25 cellular contexts compared by ENCODE assay signal in genomic region chr4:138975225-138975624, GRCh38. TPM values are rescaled to one million over a fixed set of nuclear protein-coding genes. Genes with fewer than 3 reads are reported as not detected.
A peak's percentile ranks its signal among the peaks of the same experiment; 100 is the strongest.
DNase-seq lines count a peak whose midpoint lies in the region; ATAC-seq and TF ChIP-seq lines count a peak whose summit lies in the region.
"Had no signal": no experiment of that assay in that cellular context is flagged by ENCODE, and none has a peak within 500 bp of the region (broad histone marks: within the 10 kb centered on the region; RNA-seq: fewer than 3 reads in every experiment).

No MANE protein-coding gene starts in this region.

- H3K4me1 ChIP-seq in NT2/D1 (ENCODE audit: insufficient read depth, insufficient read length) (peaks cover 2% of the 10 kb centered on the region), foreskin keratinocyte (peaks cover 8% of the 10 kb centered on the region)
- H3K4me1 ChIP-seq: ascending aorta, gastroesophageal sphincter, SJSA1, suprapubic skin had no signal

- H3K27ac Mint-ChIP-seq in type B pancreatic cell: no peak overlapping the region
- H3K27ac Mint-ChIP-seq in activated CD4-positive, alpha-beta T cell treated with anti-CD3 and anti-CD28 coated beads for 36 hours: no peak overlapping the region
- H3K27ac Mint-ChIP-seq: activated naive CD8-positive, alpha-beta T cell treated with anti-CD3 and anti-CD28 coated beads for 36 hours; CD4-positive, alpha-beta memory T cell; naive thymus-derived CD4-positive, alpha-beta T cell had no signal

- H3K27me3 ChIP-seq in NT2/D1 (ENCODE audit: insufficient read depth, insufficient read length) (peaks cover 8% of the 10 kb centered on the region), foreskin keratinocyte (no peaks in the 10 kb centered on the region)
- H3K27me3 ChIP-seq: ascending aorta, gastroesophageal sphincter, hepatocyte, SJSA1, suprapubic skin had no signal

- intact Hi-C loops in activated CD4-positive, alpha-beta T cell treated with anti-CD3 and anti-CD28 coated beads for 36 hours (cut with DNase I, micrococcal nuclease): no loop called here

- H3K9ac ChIP-seq in NT2/D1 (ENCODE audit: insufficient read length, low read depth): no peak overlapping the region

- no peak overlapping the region for H3K4me3 ChIP-seq in NT2/D1 (ENCODE audit: insufficient read length, low read depth)
- H3K4me3 ChIP-seq: ascending aorta, gastroesophageal sphincter, hepatocyte, SJSA1, suprapubic skin had no signal

- H3K27me3 Mint-ChIP-seq in type B pancreatic cell: no peaks in the 10 kb centered on the region
- no peaks in the 10 kb centered on the region for H3K27me3 Mint-ChIP-seq in activated CD4-positive, alpha-beta T cell treated with anti-CD3 and anti-CD28 coated beads for 36 hours
- H3K27me3 Mint-ChIP-seq: activated naive CD8-positive, alpha-beta T cell treated with anti-CD3 and anti-CD28 coated beads for 36 hours had no signal

- H3K4me1 Mint-ChIP-seq in type B pancreatic cell (ENCODE audit: unreplicated experiment): peaks cover 37% of the 10 kb centered on the region
- H3K4me1 Mint-ChIP-seq in activated CD4-positive, alpha-beta T cell treated with anti-CD3 and anti-CD28 coated beads for 36 hours: no peaks in the 10 kb centered on the region
- H3K4me1 Mint-ChIP-seq: activated naive CD8-positive, alpha-beta T cell treated with anti-CD3 and anti-CD28 coated beads for 36 hours; CD4-positive, alpha-beta memory T cell had no signal

- H3K36me3 Mint-ChIP-seq in type B pancreatic cell: no peaks in the 10 kb centered on the region
- H3K36me3 Mint-ChIP-seq in activated CD4-positive, alpha-beta T cell treated with anti-CD3 and anti-CD28 coated beads for 36 hours (ENCODE audit: low read depth): no peaks in the 10 kb centered on the region
- H3K36me3 Mint-ChIP-seq: activated naive CD8-positive, alpha-beta T cell treated with anti-CD3 and anti-CD28 coated beads for 36 hours; CD4-positive, alpha-beta memory T cell; naive thymus-derived CD4-positive, alpha-beta T cell had no signal

- H3K4me3 Mint-ChIP-seq in type B pancreatic cell: no peak overlapping the region
- H3K4me3 Mint-ChIP-seq in activated CD4-positive, alpha-beta T cell treated with anti-CD3 and anti-CD28 coated beads for 36 hours: no peak overlapping the region
- H3K4me3 Mint-ChIP-seq: activated naive CD8-positive, alpha-beta T cell treated with anti-CD3 and anti-CD28 coated beads for 36 hours; CD4-positive, alpha-beta memory T cell; naive thymus-derived CD4-positive, alpha-beta T cell had no signal

- POLR2A ChIA-PET in activated CD4-positive, alpha-beta T cell treated with anti-CD3 and anti-CD28 coated beads for 36 hours (lab: Charles Lee): no interaction called here

- TF ChIP-seq CTCF in foreskin keratinocyte (conservative IDR thresholded peaks at IDR 0.05) (peak; percentile 25), type B pancreatic cell (conservative IDR thresholded peaks at IDR 0.05) (peak; percentile 35)

- ATAC-seq in foreskin keratinocyte: no peak
- ATAC-seq in activated CD4-positive, alpha-beta T cell treated with anti-CD3 and anti-CD28 coated beads for 36 hours: no peak
- ATAC-seq in GM19351 (IDR thresholded peaks at IDR 0.05; ENCODE audit: unreplicated experiment): no peak
- ATAC-seq: gastroesophageal sphincter; left ventricle myocardium superior; naive thymus-derived CD4-positive, alpha-beta T cell had no signal

- no peaks in the 10 kb centered on the region for H3K36me3 ChIP-seq in NT2/D1 (ENCODE audit: insufficient read depth, insufficient read length, low read length)
- H3K36me3 ChIP-seq: ascending aorta, gastroesophageal sphincter, SJSA1, suprapubic skin had no signal

- no peaks in the 10 kb centered on the region for H3K9me3 ChIP-seq in NT2/D1 (ENCODE audit: insufficient read depth, low read length)
- H3K9me3 ChIP-seq: ascending aorta, gastroesophageal sphincter, SJSA1, suprapubic skin had no signal

- DNase-seq in DMS53 (lab: John Stamatoyannopoulos, UW) (peak; percentile 5), DMS53 treated with DMSO at 0.1 percent for 48 hours (lab: John Stamatoyannopoulos, UW; ENCODE audit: unreplicated experiment) (no peak), NT2/D1 (ENCODE audit: low read depth, low spot score) (peak; percentile 13), foreskin keratinocyte (no peak), type B pancreatic cell (ENCODE audit: extremely low spot score, unreplicated experiment) (no peak), anterior cingulate cortex (lab: John Stamatoyannopoulos, UW) (no peak)
- DNase-seq in activated CD4-positive, alpha-beta T cell treated with anti-CD3 and anti-CD28 coated beads for 36 hours: no peak
- DNase-seq: activated naive CD8-positive, alpha-beta T cell treated with anti-CD3 and anti-CD28 coated beads for 36 hours; activated T-cell treated with anti-CD3 and anti-CD28 coated beads for 4 hours; AML-193; CD4-positive, alpha-beta memory T cell; left ventricle myocardium superior; midbrain; MV-4-11; naive thymus-derived CD4-positive, alpha-beta T cell; NCI-H524 treated with DMSO at 0.1 percent for 48 hours; occipital lobe; stimulated activated naive CD4-positive, alpha-beta T cell; T-helper 1 cell had no signal

- CTCF ChIA-PET in activated CD4-positive, alpha-beta T cell treated with anti-CD3 and anti-CD28 coated beads for 36 hours (lab: Charles Lee): interaction anchor here (0.7 kb wide), 1 partner anchor 39 kb away, joined by 3 read pairs; no protein-coding TSS in a partner anchor

- H3K27ac ChIP-seq in foreskin keratinocyte: no peak overlapping the region
- H3K27ac ChIP-seq: ascending aorta, gastroesophageal sphincter, hepatocyte, SJSA1, suprapubic skin had no signal

- H3K9me3 Mint-ChIP-seq in type B pancreatic cell: peaks cover 3% of the 10 kb centered on the region
- no peaks in the 10 kb centered on the region for H3K9me3 Mint-ChIP-seq in activated CD4-positive, alpha-beta T cell treated with anti-CD3 and anti-CD28 coated beads for 36 hours (ENCODE audit: low read depth)
- H3K9me3 Mint-ChIP-seq: activated naive CD8-positive, alpha-beta T cell treated with anti-CD3 and anti-CD28 coated beads for 36 hours; CD4-positive, alpha-beta memory T cell; naive thymus-derived CD4-positive, alpha-beta T cell had no signal

RNA-seq across cellular contexts. Expression of gene NOCT, which starts 40.4 kb away (rescaled TPM):
- 21.5 and 23.3 TPM in 2 replicates for total RNA-seq in foreskin keratinocyte
- 4.5 and 4.7 TPM in 2 replicates for polyA plus RNA-seq in foreskin keratinocyte
- total RNA-seq in type B pancreatic cell (ENCODE audit: low replicate concordance): 9.2 and 13.6 TPM in 2 replicates
- 10 to 100 TPM; 16.5 to 20.5 TPM for total RNA-seq in activated CD4-positive, alpha-beta T cell treated with anti-CD3 and anti-CD28 coated beads for 36 hours

Comparison
In these comparisons a context has a peak if more than half of its experiments do, and no peak if none do; other contexts are left out.
1. DNase-seq: peak in DMS53 (single experiment) and NT2/D1 (single experiment); none in DMS53 treated with DMSO at 0.1 percent for 48 hours (single experiment), foreskin keratinocyte (0 of 2), type B pancreatic cell (single experiment), anterior cingulate cortex (0 of 58) and activated CD4-positive, alpha-beta T cell treated with anti-CD3 and anti-CD28 coated beads for 36 hours (single experiment).